In genomic region chr22:43333978-43334377, GRCh38 we compare ENCODE assay signal across 30 cellular contexts. TPM values are rescaled to one million over a fixed set of nuclear protein-coding genes. Genes with fewer than 3 reads are reported as not detected.
"Had no signal": no experiment of that assay in that cellular context is flagged by ENCODE, and none has a peak within 500 bp of the region (broad histone marks: within the 10 kb centered on the region; RNA-seq: fewer than 3 reads in every experiment).

No MANE protein-coding gene starts in this region.

- DNase-seq: colonic mucosa; dermis blood vessel endothelial cell; dorsolateral prefrontal cortex; effector CD4-positive, alpha-beta T cell; effector CD8-positive, alpha-beta T cell; effector memory CD4-positive, alpha-beta T cell; effector memory CD8-positive, alpha-beta T cell; endodermal cell; erythroblast; esophagus squamous epithelium; foreskin fibroblast; foreskin keratinocyte; foreskin melanocyte; gastrocnemius medialis; glutamatergic neuron; head of caudate nucleus; heart left ventricle; heart right ventricle had no signal

- FAIRE-seq: colon, endometrium, endothelial cell of umbilical vein, frontal cortex had no signal

- H3K4me3 ChIP-seq: colonic mucosa, coronary artery, dorsolateral prefrontal cortex, esophagus muscularis mucosa, esophagus squamous epithelium, gastrocnemius medialis, gastroesophageal sphincter, heart left ventricle, heart right ventricle had no signal

- ATAC-seq: effector memory CD8-positive, alpha-beta T cell; esophagus mucosa; foreskin keratinocyte; gastrocnemius medialis; gastroesophageal sphincter; heart left ventricle; heart right ventricle had no signal

- H3K4me1 ChIP-seq: colonic mucosa, foreskin keratinocyte, gastrocnemius medialis, heart left ventricle, heart right ventricle had no signal

- H3K36me3 ChIP-seq: colonic mucosa, esophagus squamous epithelium, gastrocnemius medialis, heart left ventricle, heart right ventricle had no signal

- H3K27me3 ChIP-seq: colonic mucosa, dorsolateral prefrontal cortex, esophagus muscularis mucosa, gastroesophageal sphincter had no signal

- H3K27ac ChIP-seq: colonic mucosa, coronary artery, dorsolateral prefrontal cortex, epithelial cell of prostate, esophagus squamous epithelium, foreskin keratinocyte, gastrocnemius medialis, heart left ventricle, heart right ventricle had no signal

- H3K9me3 ChIP-seq: colonic mucosa, esophagus muscularis mucosa, esophagus squamous epithelium, gastrocnemius medialis, gastroesophageal sphincter, heart left ventricle, heart right ventricle had no signal

RNA-seq across cellular contexts. Expression of gene SCUBE1, which starts 9.2 kb away (rescaled TPM):
- total RNA-seq: dermis blood vessel endothelial cell, endothelial cell of umbilical vein, epithelial cell of proximal tubule, fibroblast of villous mesenchyme, foreskin keratinocyte had no signal
- polyA plus RNA-seq: fibroblast of lung, foreskin keratinocyte had no signal
